ENCODE assay signal across 1 cellular context in genomic region chr1:207030522-207031009, GRCh38.
TF ChIP-seq lines count a peak whose summit lies in the region.

No MANE protein-coding gene starts in this region.

TF ChIP-seq in HepG2, 621 proteins besides CTCF, POLR2A, EP300 and RAD21 (continued from another document and continues in another):
- no peak for TF ChIP-seq ZNF407 (CRISPR knock-in tag; IDR thresholded peaks at IDR 0.05; ENCODE audit: not compliant biosample characterization)
- no peak for TF ChIP-seq ZNF34 (CRISPR knock-in tag; IDR thresholded peaks at IDR 0.05; ENCODE audit: borderline replicate concordance)
- TF ChIP-seq SOX13 (IDR thresholded peaks at IDR 0.05): no peak
- peak in 1 of 2 experiments; percentile 42; a peak in 2 of 4 replicates for TF ChIP-seq SOX13 (CRISPR knock-in tag; conservative IDR thresholded peaks at IDR 0.05 in 1 of 2, IDR thresholded peaks at IDR 0.05 in 1 of 2)
- no peak for TF ChIP-seq ZNF441 (CRISPR knock-in tag; IDR thresholded peaks at IDR 0.05; ENCODE audit: borderline replicate concordance)
- no peak for TF ChIP-seq CENPT (CRISPR knock-in tag; IDR thresholded peaks at IDR 0.05; ENCODE audit: low read depth)
- TF ChIP-seq MTA1 (CRISPR knock-in tag; IDR thresholded peaks at IDR 0.05; ENCODE audit: borderline replicate concordance): no peak
- TF ChIP-seq ZNF354B (CRISPR knock-in tag; IDR thresholded peaks at IDR 0.05): no peak
- no peak for TF ChIP-seq CEBPZ (IDR thresholded peaks at IDR 0.05; ENCODE audit: low read length)
- TF ChIP-seq ZNF232 (CRISPR knock-in tag; IDR thresholded peaks at IDR 0.05; ENCODE audit: borderline replicate concordance): no peak
- no peak for TF ChIP-seq PRDM15 (CRISPR knock-in tag; IDR thresholded peaks at IDR 0.05)
- TF ChIP-seq CEBPB (IDR thresholded peaks at IDR 0.05; ENCODE audit: borderline replicate concordance, low read depth, low read length): no peak
- TF ChIP-seq ZKSCAN1 (IDR thresholded peaks at IDR 0.05; ENCODE audit: low read length): no peak
- no peak for TF ChIP-seq CHD2 (IDR thresholded peaks at IDR 0.05; ENCODE audit: low read depth, low read length)
- no peak for TF ChIP-seq ZC3H13 (CRISPR knock-in tag; IDR thresholded peaks at IDR 0.05)
- TF ChIP-seq RXRB (CRISPR knock-in tag; IDR thresholded peaks at IDR 0.05; ENCODE audit: borderline replicate concordance): 0 out of 2 replicates have a peak, but pooled peaks have one; percentile 30
- no peak for TF ChIP-seq ZNF776 (CRISPR knock-in tag; IDR thresholded peaks at IDR 0.05)
- TF ChIP-seq RFXAP (CRISPR knock-in tag; IDR thresholded peaks at IDR 0.05; ENCODE audit: borderline replicate concordance): no peak
- no peak for TF ChIP-seq ZNF260 (CRISPR knock-in tag; IDR thresholded peaks at IDR 0.05; ENCODE audit: borderline replicate concordance, low read depth)
- peak; percentile 16 for TF ChIP-seq ZEB1 (IDR thresholded peaks at IDR 0.05; ENCODE audit: insufficient replicate concordance, low read depth)
- no peak for TF ChIP-seq MATR3 (CRISPR knock-in tag; IDR thresholded peaks at IDR 0.05)
- TF ChIP-seq NCOA1 (CRISPR knock-in tag; IDR thresholded peaks at IDR 0.05): no peak
- no peak for TF ChIP-seq TFDP2 (CRISPR knock-in tag; IDR thresholded peaks at IDR 0.05)
- TF ChIP-seq SIN3A (IDR thresholded peaks at IDR 0.05; ENCODE audit: borderline replicate concordance, low read depth, low read length): no peak
- TF ChIP-seq NFYC (CRISPR knock-in tag; IDR thresholded peaks at IDR 0.05): no peak
- TF ChIP-seq ZNF607 (CRISPR knock-in tag; IDR thresholded peaks at IDR 0.05; ENCODE audit: borderline replicate concordance): no peak
- TF ChIP-seq MZF1 (CRISPR knock-in tag; IDR thresholded peaks at IDR 0.05; ENCODE audit: borderline replicate concordance): no peak
- no peak for TF ChIP-seq ZBTB43 (CRISPR knock-in tag; conservative IDR thresholded peaks at IDR 0.05)
- TF ChIP-seq YY1 (IDR thresholded peaks at IDR 0.05; ENCODE audit: insufficient read depth, insufficient replicate concordance, low read depth, low read length): no peak
- TF ChIP-seq CENPX (CRISPR knock-in tag; IDR thresholded peaks at IDR 0.05): no peak
- 0 out of 2 replicates have a peak, but pooled peaks have one; percentile 37 for TF ChIP-seq KAT8 (CRISPR knock-in tag; IDR thresholded peaks at IDR 0.05)
- no peak for TF ChIP-seq BRCA1 (CRISPR knock-in tag; IDR thresholded peaks at IDR 0.05)
- TF ChIP-seq HINFP (CRISPR knock-in tag; IDR thresholded peaks at IDR 0.05; ENCODE audit: low read depth): no peak
- no peak for TF ChIP-seq U2AF1 (optimal IDR thresholded peaks at IDR 0.05; ENCODE audit: low read depth, low read length)
- no peak for TF ChIP-seq ARNT2 (CRISPR knock-in tag; IDR thresholded peaks at IDR 0.05; ENCODE audit: low read depth)
- TF ChIP-seq MIER3 (CRISPR knock-in tag; IDR thresholded peaks at IDR 0.05; ENCODE audit: borderline replicate concordance): no peak
- no peak for TF ChIP-seq CBX5 (CRISPR knock-in tag; IDR thresholded peaks at IDR 0.05; ENCODE audit: borderline replicate concordance)
- TF ChIP-seq KDM1A (CRISPR knock-in tag; IDR thresholded peaks at IDR 0.05): no peak
- TF ChIP-seq ZNF280B (CRISPR knock-in tag; IDR thresholded peaks at IDR 0.05; ENCODE audit: borderline replicate concordance): no peak
- no peak for TF ChIP-seq TGIF2 (CRISPR knock-in tag; IDR thresholded peaks at IDR 0.05)
- no peak for TF ChIP-seq EED (CRISPR knock-in tag; IDR thresholded peaks at IDR 0.05)
- TF ChIP-seq ISL2 (CRISPR knock-in tag; IDR thresholded peaks at IDR 0.05): peak; percentile 62; the same call in 1 of the 2 replicates
- TF ChIP-seq NCOA2 (CRISPR knock-in tag; IDR thresholded peaks at IDR 0.05): peak; percentile 66; the same call in 1 of the 2 replicates
- TF ChIP-seq AKAP8 (CRISPR knock-in tag; IDR thresholded peaks at IDR 0.05): no peak
